ENCODE assay signal across 24 cellular contexts in genomic region chr3:197373096-197373495, GRCh38.
DNase-seq lines count a peak whose midpoint lies in the region; ATAC-seq and TF ChIP-seq lines count a peak whose summit lies in the region.
"Had no signal": no experiment of that assay in that cellular context is flagged by ENCODE, and none has a peak within 500 bp of the region (broad histone marks: within the 10 kb centered on the region; RNA-seq: fewer than 3 reads in every experiment).

No MANE protein-coding gene starts in this region.

- H3K14ac ChIP-seq in trophoblast cell (ENCODE audit: low read length) = no peak overlapping the region

- no peak for TF ChIP-seq CTCF in RWPE1 (conservative IDR thresholded peaks at IDR 0.05; ENCODE audit: low read depth)
- no peak for TF ChIP-seq CTCF in hepatocyte (IDR thresholded peaks at IDR 0.05; ENCODE audit: poor library complexity)

- H3K4me2 ChIP-seq in hepatocyte (no peak overlapping the region), trophoblast cell (ENCODE audit: low read length) (no peak overlapping the region)
- H3K4me2 ChIP-seq: KMS-11 had no signal

- no peak overlapping the region for H3K9ac ChIP-seq in trophoblast cell (ENCODE audit: low read length)
- H3K9ac ChIP-seq: KMS-11 had no signal

- no peak overlapping the region for H3K18ac ChIP-seq in trophoblast cell (ENCODE audit: low read length)

- no peak overlapping the region for H3K4me3 Mint-ChIP-seq in activated T-cell treated with anti-CD3 and anti-CD28 coated beads, Interleukin-2, amount 50 U/mL, for 24 hours
- no peak overlapping the region for H3K4me3 Mint-ChIP-seq in stimulated activated memory B cell treated with anti-CD40 and anti-IgM and Interleukin-4, amounts not matched to agents 10 μg/mL and 1 μg/mL and 100 μg/mL, for 72 hours
- H3K4me3 Mint-ChIP-seq: B cell, CD14-positive monocyte, HFFc6 had no signal

- no peak overlapping the region for H4K8ac ChIP-seq in trophoblast cell (ENCODE audit: low read depth, low read length)

- no peak overlapping the region for H2BK5ac ChIP-seq in trophoblast cell (ENCODE audit: low read depth, low read length, poor library complexity)

- no peaks in the 10 kb centered on the region for H3K36me3 ChIP-seq in hepatocyte (replicated peaks; ENCODE audit: insufficient read depth, low read depth)
- H3K36me3 ChIP-seq in trophoblast cell (ENCODE audit: control insufficient read depth in 1 of 2, insufficient read depth in 2 of 2, low read length in 2 of 2) = no peaks in the 10 kb centered on the region

- no peak for ATAC-seq in stimulated activated memory B cell treated with anti-CD40 and anti-IgM and Interleukin-4, amounts not matched to agents 10 μg/mL and 1 μg/mL and 100 μg/mL, for 72 hours
- ATAC-seq: A549, GM12878 had no signal

- no peaks in the 10 kb centered on the region for H3K9me3 Mint-ChIP-seq in activated T-cell treated with anti-CD3 and anti-CD28 coated beads, Interleukin-2, amount 50 U/mL, for 24 hours
- no peaks in the 10 kb centered on the region for H3K9me3 Mint-ChIP-seq in stimulated activated memory B cell treated with anti-CD40 and anti-IgM and Interleukin-4, amounts not matched to agents 10 μg/mL and 1 μg/mL and 100 μg/mL, for 72 hours
- H3K9me3 Mint-ChIP-seq: H9, HFFc6 had no signal

- H3K9me3 ChIP-seq in hepatocyte (ENCODE audit: low read depth) = no peaks in the 10 kb centered on the region
- H3K9me3 ChIP-seq in trophoblast cell (ENCODE audit: insufficient read depth, low read depth, low read length) = no peaks in the 10 kb centered on the region
- H3K9me3 ChIP-seq: A549 had no signal

- no peak overlapping the region for H3K4ac ChIP-seq in trophoblast cell (ENCODE audit: low read depth, low read length)

- no peak overlapping the region for H2AK5ac ChIP-seq in trophoblast cell (ENCODE audit: low read length)

- H3K27ac ChIP-seq in RWPE1 = peak overlapping the region; percentile 84
- H3K27ac ChIP-seq in hepatocyte = peak overlapping the region; percentile 84
- peak overlapping the region; percentile 40 for H3K27ac ChIP-seq in trophoblast cell (ENCODE audit: low read depth, low read length)
- H3K27ac ChIP-seq: KMS-11, SK-N-MC had no signal

- H3K27me3 ChIP-seq in hepatocyte = no peaks in the 10 kb centered on the region
- no peaks in the 10 kb centered on the region for H3K27me3 ChIP-seq in trophoblast cell (ENCODE audit: insufficient read depth, low read length)

- no peaks in the 10 kb centered on the region for H3K9me2 ChIP-seq in hepatocyte (replicated peaks; ENCODE audit: insufficient read depth)

- no peak overlapping the region for H4K91ac ChIP-seq in trophoblast cell (ENCODE audit: low read depth, low read length)

- H3K27ac Mint-ChIP-seq in activated T-cell treated with anti-CD3 and anti-CD28 coated beads, Interleukin-2, amount 50 U/mL, for 24 hours = no peak overlapping the region
- no peak overlapping the region for H3K27ac Mint-ChIP-seq in stimulated activated memory B cell treated with anti-CD40 and anti-IgM and Interleukin-4, amounts not matched to agents 10 μg/mL and 1 μg/mL and 100 μg/mL, for 72 hours
- H3K27ac Mint-ChIP-seq: B cell, CD14-positive monocyte, H9, HFFc6 had no signal

- CTCF ChIA-PET in RWPE1 (lab: Yijun Ruan, JAX) = interaction anchor here (0.5 kb wide), 1 partner anchor 168 kb away, joined by 3 read pairs; no protein-coding TSS in a partner anchor

- no peak overlapping the region for H4K12ac ChIP-seq in trophoblast cell (ENCODE audit: low read depth, low read length)

- H2AFZ ChIP-seq in hepatocyte (no peak overlapping the region), trophoblast cell (ENCODE audit: insufficient read depth, low read length, poor library complexity) (no peak overlapping the region)

- no peaks in the 10 kb centered on the region for H3K4me1 Mint-ChIP-seq in activated T-cell treated with anti-CD3 and anti-CD28 coated beads, Interleukin-2, amount 50 U/mL, for 24 hours (ENCODE audit: low read depth)
- no peaks in the 10 kb centered on the region for H3K4me1 Mint-ChIP-seq in stimulated activated memory B cell treated with anti-CD40 and anti-IgM and Interleukin-4, amounts not matched to agents 10 μg/mL and 1 μg/mL and 100 μg/mL, for 72 hours
- H3K4me1 Mint-ChIP-seq: B cell, CD14-positive monocyte had no signal

- H3K23ac ChIP-seq in trophoblast cell (ENCODE audit: low read length) = no peak overlapping the region

- no peaks in the 10 kb centered on the region for H3K36me3 Mint-ChIP-seq in activated T-cell treated with anti-CD3 and anti-CD28 coated beads, Interleukin-2, amount 50 U/mL, for 24 hours (ENCODE audit: low read depth)
- no peaks in the 10 kb centered on the region for H3K36me3 Mint-ChIP-seq in stimulated activated memory B cell treated with anti-CD40 and anti-IgM and Interleukin-4, amounts not matched to agents 10 μg/mL and 1 μg/mL and 100 μg/mL, for 72 hours
- H3K36me3 Mint-ChIP-seq: CD14-positive monocyte had no signal

- no peak overlapping the region for H2BK120ac ChIP-seq in trophoblast cell (ENCODE audit: insufficient read depth, low read length, poor library complexity)

- no peaks in the 10 kb centered on the region for H3K79me2 ChIP-seq in hepatocyte
- H3K79me2 ChIP-seq in trophoblast cell (ENCODE audit: control insufficient read depth, insufficient read depth, low read length, poor library complexity) = no peaks in the 10 kb centered on the region

- peak overlapping the region; percentile 59 for H2BK12ac ChIP-seq in trophoblast cell (ENCODE audit: low read length)

- 88% methylated on average over 8 of the region's 8 CpGs for WGBS in hepatocyte (ENCODE audit: low lambda C conversion rate, missing lambda C conversion rate)
- WGBS in trophoblast cell (ENCODE audit: extremely low coverage, insufficient coverage, insufficient read length) = no CpG with 5 or more reads among the region's 8 CpGs

- H4K20me1 ChIP-seq in hepatocyte (ENCODE audit: insufficient read depth, poor library complexity, severe bottlenecking) = no peaks in the 10 kb centered on the region

- DNase-seq in DMS79 treated with DMSO at 0.1 percent for 48 hours (lab: John Stamatoyannopoulos, UW) = peak; percentile 77
- no peak for DNase-seq in RWPE1 (ENCODE audit: low spot score)
- no peak for DNase-seq in hepatocyte (ENCODE audit: low spot score)
- DNase-seq in trophoblast cell = no peak
- no peak for DNase-seq in SIG-M5 (lab: John Stamatoyannopoulos, UW)
- DNase-seq in activated T-cell treated with anti-CD3 and anti-CD28 coated beads, Interleukin-2, amount 50 U/mL, for 24 hours = no peak
- no peak for DNase-seq in GM19238 (ENCODE audit: insufficient read length, low spot score)
- DNase-seq: DND-41, H9, HFFc6, MV-4-11, NCI-H1694 treated with DMSO at 0.1 percent for 48 hours, NCI-H2081 treated with DMSO at 0.1 percent for 48 hours, NCI-H2171 treated with DMSO at 0.1 percent for 48 hours, NCI-H524 treated with DMSO at 0.1 percent for 48 hours, NCI-H82, SHP77 had no signal

- H3K27me3 Mint-ChIP-seq in activated T-cell treated with anti-CD3 and anti-CD28 coated beads, Interleukin-2, amount 50 U/mL, for 24 hours = peaks cover 5% of the 10 kb centered on the region
- H3K27me3 Mint-ChIP-seq in stimulated activated memory B cell treated with anti-CD40 and anti-IgM and Interleukin-4, amounts not matched to agents 10 μg/mL and 1 μg/mL and 100 μg/mL, for 72 hours = peaks cover 18% of the 10 kb centered on the region

- no peak overlapping the region for H3K4me3 ChIP-seq in hepatocyte
- no peak overlapping the region for H3K4me3 ChIP-seq in trophoblast cell (ENCODE audit: low read depth, low read length)
- H3K4me3 ChIP-seq: A549, GM12878, SK-N-MC had no signal

- H3K4me1 ChIP-seq in hepatocyte (ENCODE audit: insufficient read depth) (peaks cover 28% of the 10 kb centered on the region), trophoblast cell (ENCODE audit: control insufficient read depth in 1 of 2, insufficient read depth in 2 of 2, low read length in 2 of 2) (peaks cover 26 to 28% of the 10 kb centered on the region in 2 experiments)

- POLR2A ChIA-PET in RWPE1 (lab: Yijun Ruan, JAX; ENCODE audit: low non-redundant PET) = no interaction called here

- H3K79me1 ChIP-seq in trophoblast cell (ENCODE audit: low read length) = peaks cover 3% of the 10 kb centered on the region
